ENCODE assay signal across 14 cellular contexts in the genomic region with DNA sequence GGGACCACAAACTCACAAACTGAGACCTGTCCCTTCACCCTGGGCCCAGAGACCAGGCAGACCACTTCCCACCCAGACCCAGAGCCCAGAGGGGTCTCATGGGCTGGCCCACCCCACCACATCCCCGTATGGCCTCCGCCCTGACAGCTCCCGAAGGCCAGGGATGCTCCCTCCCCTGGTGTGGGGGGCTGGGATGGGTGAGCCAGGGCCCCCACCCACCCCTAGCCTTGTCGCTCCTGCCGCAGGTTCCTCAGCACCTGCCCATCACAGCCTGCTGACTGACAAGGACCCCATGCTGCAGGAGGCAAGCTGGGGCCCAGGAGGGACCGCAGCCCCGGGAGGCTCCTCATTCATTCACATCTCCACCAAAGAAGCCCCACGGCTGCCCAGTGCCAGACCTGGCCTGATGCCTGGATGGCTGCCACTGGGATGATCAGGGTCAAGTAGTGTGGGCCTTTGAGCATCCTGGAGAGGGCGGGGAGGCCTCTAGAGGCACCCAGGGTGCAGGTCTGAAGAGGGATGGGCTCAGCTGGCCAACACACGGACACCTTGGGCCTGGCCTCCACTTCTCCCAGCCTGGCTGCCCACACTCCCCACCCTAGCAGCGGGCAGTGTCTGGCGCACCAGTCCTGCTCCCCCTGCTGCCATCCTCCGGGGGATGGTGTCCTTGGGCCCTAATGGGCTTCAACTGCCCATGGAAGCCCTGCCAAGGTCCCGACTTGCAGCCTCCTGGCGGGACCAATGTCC. TPM values are rescaled to one million over a fixed set of nuclear protein-coding genes. Genes with fewer than 3 reads are reported as not detected.
A peak's percentile ranks its signal among the peaks of the same experiment; 100 is the strongest.
DNase-seq lines count a peak whose midpoint lies in the region; ATAC-seq and TF ChIP-seq lines count a peak whose summit lies in the region.
"Had no signal": no experiment of that assay in that cellular context is flagged by ENCODE, and none has a peak within 500 bp of the region (broad histone marks: within the 10 kb centered on the region; RNA-seq: fewer than 3 reads in every experiment).

No MANE protein-coding gene starts in this region.

- no peak overlapping the region for H3K4me3 Mint-ChIP-seq in stimulated activated naive B cell treated with anti-CD40 and anti-IgM and Interleukin-4, amounts not matched to agents 10 μg/mL and 1 μg/mL and 100 μg/mL, for 72 hours
- H3K4me3 Mint-ChIP-seq: dendritic cell treated with granulocyte-macrophage colony-stimulating factor and Interleukin-4, amounts not matched to agents 40 ng/mL and 50 ng/mL, for 4 days had no signal

- no peaks in the 10 kb centered on the region for H3K79me2 ChIP-seq in Karpas-422 (ENCODE audit: low read length)

- no peak overlapping the region for H3K4ac ChIP-seq in neuronal stem cell (ENCODE audit: low read length)

- H2BK15ac ChIP-seq in neuronal stem cell (ENCODE audit: low read length), result peak overlapping the region; percentile 4

- peaks cover 26% of the 10 kb centered on the region; the same call in 1 of the 2 replicates for H4K20me1 ChIP-seq in Karpas-422 (ENCODE audit: insufficient read depth, low read depth, low read length)

- peaks cover 7% of the 10 kb centered on the region for H3K79me1 ChIP-seq in neuronal stem cell (ENCODE audit: low read depth, low read length)

- ATAC-seq in right cardiac atrium (no peak), left ventricle myocardium superior (no peak), GM19467 (IDR thresholded peaks at IDR 0.05; ENCODE audit: unreplicated experiment) (no peak)
- ATAC-seq in stimulated activated naive B cell treated with anti-CD40 and anti-IgM and Interleukin-4, amounts not matched to agents 10 μg/mL and 1 μg/mL and 100 μg/mL, for 72 hours (replicated peaks), result no peak

- H3K36me3 ChIP-seq in ascending aorta (no peaks in the 10 kb centered on the region), neuronal stem cell (replicated peaks in 1 of 2; ENCODE audit: control insufficient read depth in 2 of 2, insufficient read depth in 2 of 2, low read length in 2 of 2) (no peaks in the 10 kb centered on the region), Karpas-422 (ENCODE audit: insufficient read depth, low read length) (no peaks in the 10 kb centered on the region)

- no peak overlapping the region for H3K27ac Mint-ChIP-seq in stimulated activated naive B cell treated with anti-CD40 and anti-IgM and Interleukin-4, amounts not matched to agents 10 μg/mL and 1 μg/mL and 100 μg/mL, for 72 hours
- H3K27ac Mint-ChIP-seq: activated CD4-positive, alpha-beta memory T cell treated with anti-CD3 and anti-CD28 coated beads, Interleukin-2, amount 10 ng/mL, durations not matched to agents 7 days and 5 days; dendritic cell treated with granulocyte-macrophage colony-stimulating factor and Interleukin-4, amounts not matched to agents 40 ng/mL and 50 ng/mL, for 4 days; H9 had no signal

- no peak overlapping the region for H3K4me2 ChIP-seq in neuronal stem cell (ENCODE audit: insufficient read depth, low read length, poor library complexity, severe bottlenecking)
- H3K4me2 ChIP-seq in Karpas-422 (ENCODE audit: low read depth, low read length, poor library complexity, severe bottlenecking), result no peak overlapping the region

- no peak overlapping the region for H3K27ac ChIP-seq in right cardiac atrium (ENCODE audit: low read length)
- peak overlapping the region; percentile 90 to 95 for H3K27ac ChIP-seq in ascending aorta
- H3K27ac ChIP-seq in neuronal stem cell (replicated peaks; ENCODE audit: low read length), result no peak overlapping the region
- H3K27ac ChIP-seq in Karpas-422 (ENCODE audit: low read length), result no peak overlapping the region
- H3K27ac ChIP-seq: psoas muscle had no signal

- no peaks in the 10 kb centered on the region for H3K36me3 Mint-ChIP-seq in stimulated activated naive B cell treated with anti-CD40 and anti-IgM and Interleukin-4, amounts not matched to agents 10 μg/mL and 1 μg/mL and 100 μg/mL, for 72 hours

- peak overlapping the region; percentile 13 for H3K23ac ChIP-seq in neuronal stem cell (ENCODE audit: low read depth, low read length, poor library complexity)

- peak overlapping the region; percentile 94 for H2AK5ac ChIP-seq in neuronal stem cell (ENCODE audit: low read depth, low read length)

- H3K4me1 ChIP-seq in right cardiac atrium (ENCODE audit: control insufficient read depth, insufficient read depth, low read length) (no peaks in the 10 kb centered on the region), ascending aorta (peaks cover 22 to 45% of the 10 kb centered on the region in 2 donors), neuronal stem cell (ENCODE audit: control insufficient read depth in 2 of 2, insufficient read depth in 1 of 2, low read depth in 1 of 2, low read length in 2 of 2) (peaks cover 24 to 28% of the 10 kb centered on the region in 2 donors), Karpas-422 (ENCODE audit: low read length) (no peaks in the 10 kb centered on the region)

- no peaks in the 10 kb centered on the region for H3K9me3 Mint-ChIP-seq in stimulated activated naive B cell treated with anti-CD40 and anti-IgM and Interleukin-4, amounts not matched to agents 10 μg/mL and 1 μg/mL and 100 μg/mL, for 72 hours
- H3K9me3 Mint-ChIP-seq: activated CD4-positive, alpha-beta memory T cell treated with anti-CD3 and anti-CD28 coated beads, Interleukin-2, amount 10 ng/mL, durations not matched to agents 7 days and 5 days; activated T-helper 2 cell treated with anti-CD3 and anti-CD28 coated beads, Interferon-gamma antibody, Interleukin-2, Interleukin-4, amounts not matched to agents 10 μg/mL and 5 μg/mL and 100 μg/mL, durations not matched to agents 14 hours and 24 hours and 36 hours; dendritic cell treated with granulocyte-macrophage colony-stimulating factor and Interleukin-4, amounts not matched to agents 40 ng/mL and 50 ng/mL, for 4 days; H9 had no signal

- no peak overlapping the region for H3K9ac ChIP-seq in neuronal stem cell (ENCODE audit: low read depth, low read length, poor library complexity)
- no peak overlapping the region for H3K9ac ChIP-seq in Karpas-422 (ENCODE audit: low read length)

- intact Hi-C loops in right cardiac atrium (cut with DNase I) (loop anchor here (5.0 to 10.0 kb wide), 6 partner anchors 72 to 262 kb away; partner anchors contain the start of gene JAG2 (in 1 of the 4)), left ventricle myocardium superior (cut with micrococcal nuclease) (no loop called here), ascending aorta (cut with DNase I) (loop anchor here (2.0 to 10.0 kb wide), 9 partner anchors 68 to 437 kb away; partner anchors contain the start of genes BRF1, CDCA4, CRIP2 and TEDC1)

- H3K14ac ChIP-seq in neuronal stem cell (ENCODE audit: low read length), result no peak overlapping the region

- H3K9me2 ChIP-seq in Karpas-422 (replicated peaks; ENCODE audit: insufficient read depth, low read length), result no peaks in the 10 kb centered on the region

- H3K4me3 ChIP-seq in right cardiac atrium (ENCODE audit: low read length) (no peak overlapping the region), ascending aorta (no peak overlapping the region), neuronal stem cell (ENCODE audit: low read length in 2 of 2) (no peak overlapping the region), Karpas-422 (ENCODE audit: low read length) (no peak overlapping the region)
- H3K4me3 ChIP-seq: psoas muscle had no signal

- H3K27me3 Mint-ChIP-seq in stimulated activated naive B cell treated with anti-CD40 and anti-IgM and Interleukin-4, amounts not matched to agents 10 μg/mL and 1 μg/mL and 100 μg/mL, for 72 hours, result peaks cover 9% of the 10 kb centered on the region in 2 donors

- H2BK12ac ChIP-seq in neuronal stem cell (ENCODE audit: low read length), result no peak overlapping the region

- H2AFZ ChIP-seq in neuronal stem cell (ENCODE audit: low read length) (no peak overlapping the region), Karpas-422 (ENCODE audit: low read length) (no peak overlapping the region)

- no peak for TF ChIP-seq CTCF in ascending aorta (IDR thresholded peaks at IDR 0.05)

- no peak overlapping the region for H4K91ac ChIP-seq in neuronal stem cell (ENCODE audit: low read depth, low read length, poor library complexity)

- H4K8ac ChIP-seq in neuronal stem cell (ENCODE audit: low read depth, low read length), result no peak overlapping the region

- no peaks in the 10 kb centered on the region for H3K9me3 ChIP-seq in right cardiac atrium (ENCODE audit: control insufficient read depth, low read length)
- no peaks in the 10 kb centered on the region for H3K9me3 ChIP-seq in ascending aorta
- peaks cover 2 to 7% of the 10 kb centered on the region in 2 donors for H3K9me3 ChIP-seq in neuronal stem cell (replicated peaks in 1 of 2; ENCODE audit: control insufficient read depth in 2 of 2, insufficient read depth in 1 of 2, low read depth in 1 of 2, low read length in 2 of 2)
- no peaks in the 10 kb centered on the region for H3K9me3 ChIP-seq in Karpas-422 (ENCODE audit: low read length)
- H3K9me3 ChIP-seq: psoas muscle had no signal

- H3K27me3 ChIP-seq in right cardiac atrium (ENCODE audit: control insufficient read depth, insufficient read depth) (no peaks in the 10 kb centered on the region), ascending aorta (no peaks in the 10 kb centered on the region), neuronal stem cell (ENCODE audit: control insufficient read depth in 3 of 3, insufficient read depth in 3 of 3, low read depth in 1 of 3, low read length in 3 of 3) (peaks cover 0 to 66% (median 24%) of the 10 kb centered on the region in 3 experiments), Karpas-422 (ENCODE audit: low read length) (no peaks in the 10 kb centered on the region)

- 80% methylated on average over 15 of the region's 15 CpGs for WGBS in right cardiac atrium
- no CpG with 5 or more reads among the region's 15 CpGs for WGBS in neuronal stem cell (ENCODE audit: extremely low coverage in 2 of 2, insufficient read length in 2 of 2, insufficient replicate concordance in 1 of 2), 2 donors

- no peak overlapping the region for H2BK5ac ChIP-seq in neuronal stem cell (ENCODE audit: low read length)

- no peak overlapping the region for H2BK120ac ChIP-seq in neuronal stem cell (ENCODE audit: low read depth, low read length)

- DNase-seq in right cardiac atrium (peak in 2 of 3 donors; percentile 54 to 71), left ventricle myocardium superior (no peak), ascending aorta (ENCODE audit: low spot score in 2 of 2) (peak in 1 of 2 donors; percentile 65), neuronal stem cell (ENCODE audit: low spot score) (no peak), ureter (ENCODE audit: low spot score) (no peak), Karpas-422 (no peak)
- DNase-seq in stimulated activated naive B cell treated with anti-CD40 and anti-IgM and Interleukin-4, amounts not matched to agents 10 μg/mL and 1 μg/mL and 100 μg/mL, for 72 hours, result no peak

- peak overlapping the region; percentile 31 for H3K18ac ChIP-seq in neuronal stem cell (ENCODE audit: low read length)

- peaks cover 26 to 43% of the 10 kb centered on the region in 2 donors for H3K4me1 Mint-ChIP-seq in stimulated activated naive B cell treated with anti-CD40 and anti-IgM and Interleukin-4, amounts not matched to agents 10 μg/mL and 1 μg/mL and 100 μg/mL, for 72 hours

RNA-seq across cellular contexts. Expression of gene GPR132, which starts 24.7 kb away (rescaled TPM):
- total RNA-seq in right cardiac atrium (under 1 TPM; 0.62 to 0.80 (median 0.73) TPM), left ventricle myocardium superior (1.3 TPM), ascending aorta (not detected), ureter (1.5 TPM)
- 0.32 TPM for polyA plus RNA-seq in right cardiac atrium
- 0.13 TPM for polyA plus RNA-seq in neuronal stem cell (2013, experiment 1 of 2)
- 0.08 TPM for polyA plus RNA-seq in neuronal stem cell (2013, experiment 2 of 2)
- total RNA-seq in Karpas-422 (2014; rRNA removed; shearing (Covaris generic); ENCODE audit: low replicate concordance), result not detected in 2 replicates
- polyA plus RNA-seq: keratinocyte had no signal

Comparison
In these comparisons a context has a peak if more than half of its experiments do, and no peak if none do; other contexts are left out.
1. DNase-seq: peak in right cardiac atrium (2 of 3); none in left ventricle myocardium superior (single experiment), neuronal stem cell (single experiment), ureter (single experiment), Karpas-422 (single experiment) and stimulated activated naive B cell treated with anti-CD40 and anti-IgM and Interleukin-4, amounts not matched to agents 10 μg/mL and 1 μg/mL and 100 μg/mL, for 72 hours (single experiment).
2. H3K27ac ChIP-seq: peak in ascending aorta (2 of 2); none in right cardiac atrium (single experiment), neuronal stem cell (single experiment) and Karpas-422 (single experiment).